Comparison of ENCODE assay signal across 14 cellular contexts in genomic region chr22:46002757-46003270, GRCh38. TPM values are rescaled to one million over a fixed set of nuclear protein-coding genes. Genes with fewer than 3 reads are reported as not detected.
A peak's percentile ranks its signal among the peaks of the same experiment; 100 is the strongest.
DNase-seq lines count a peak whose midpoint lies in the region; ATAC-seq, FAIRE-seq and TF ChIP-seq lines count a peak whose summit lies in the region.
"Had no signal": no experiment of that assay in that cellular context is flagged by ENCODE, and none has a peak within 500 bp of the region (broad histone marks: within the 10 kb centered on the region; RNA-seq: fewer than 3 reads in every experiment).

No MANE protein-coding gene starts in this region.

- ATAC-seq in K562, result no peak
- no peak for ATAC-seq in activated T-cell treated with anti-CD3 and anti-CD28 coated beads, Interleukin-2, amount 50 U/mL, for 72 hours (replicated peaks in 1 of 2)
- ATAC-seq in GM19035 (IDR thresholded peaks at IDR 0.05; ENCODE audit: unreplicated experiment), result no peak

- no peak overlapping the region for H2AFZ ChIP-seq in K562 (ENCODE audit: low read depth, low read length)
- H2AFZ ChIP-seq in mesenchymal stem cell (ENCODE audit: low read depth, low read length), result peak overlapping the region; percentile 70

- peak overlapping the region; percentile 0 to 79 for H3K18ac ChIP-seq in mesenchymal stem cell (ENCODE audit: low read depth in 1 of 2, low read length in 2 of 2)

- TF ChIP-seq EP300 in K562 (IDR thresholded peaks at IDR 0.05; ENCODE audit: low read length), result no peak

- no peak for TF ChIP-seq CTCF in K562 (IDR thresholded peaks at IDR 0.05 in 2 of 3, conservative IDR thresholded peaks at IDR 0.05 in 1 of 3; ENCODE audit: insufficient read depth in 2 of 3, low read depth in 1 of 3, low read length in 3 of 3)

- H3K9me3 ChIP-seq in K562 (replicated peaks; ENCODE audit: control insufficient read depth, insufficient read depth, low read depth, low read length), result no peaks in the 10 kb centered on the region
- no peaks in the 10 kb centered on the region for H3K9me3 ChIP-seq in mesenchymal stem cell (ENCODE audit: control insufficient read depth, low read length)

- no peaks in the 10 kb centered on the region for H3K79me1 ChIP-seq in mesenchymal stem cell (replicated peaks; ENCODE audit: low read length, poor library complexity, severe bottlenecking)

- H3K14ac ChIP-seq in mesenchymal stem cell (ENCODE audit: low read length in 2 of 2), result peak overlapping the region in 1 of 2 experiments; percentile 98

- H2BK5ac ChIP-seq in mesenchymal stem cell (ENCODE audit: low read depth, low read length, poor library complexity, severe bottlenecking), result no peak overlapping the region

- H4K91ac ChIP-seq in mesenchymal stem cell (ENCODE audit: low read length), result peak overlapping the region; percentile 83

- peak overlapping the region; percentile 88 for H4K8ac ChIP-seq in mesenchymal stem cell (ENCODE audit: low read length)

- no peak overlapping the region for H3K23ac ChIP-seq in mesenchymal stem cell (ENCODE audit: low read length in 2 of 2)

- CTCF ChIA-PET in K562 (lab: Yijun Ruan, JAX; ENCODE audit: low intra/inter-chr PET ratio), result no interaction called here

- intact Hi-C loops in K562 (cut with micrococcal nuclease), result no loop called here

- no peak overlapping the region for H3K4me2 ChIP-seq in K562 (ENCODE audit: insufficient read depth, low read length)
- H3K4me2 ChIP-seq in mesenchymal stem cell (ENCODE audit: low read length, poor library complexity, severe bottlenecking), result no peak overlapping the region

- peak overlapping the region; percentile 65 for H2BK120ac ChIP-seq in mesenchymal stem cell (ENCODE audit: low read depth, low read length)

- no peak overlapping the region for H3K27ac ChIP-seq in K562 (ENCODE audit: extremely low read depth, low read depth, low read length)
- peak overlapping the region; percentile 14 for H3K27ac ChIP-seq in mesenchymal stem cell (ENCODE audit: low read length, poor library complexity, severe bottlenecking)
- H3K27ac ChIP-seq: C4-2B had no signal

- H3K9me1 ChIP-seq in K562 (ENCODE audit: control insufficient read depth, insufficient read depth, low read length), result no peaks in the 10 kb centered on the region

- H3K4me1 Mint-ChIP-seq in activated T-cell treated with anti-CD3 and anti-CD28 coated beads, Interleukin-2, amount 50 U/mL, for 72 hours (ENCODE audit: low read depth), result peaks cover 19% of the 10 kb centered on the region

- TF ChIP-seq RAD21 in K562 (CRISPR knock-in tag; conservative IDR thresholded peaks at IDR 0.05 in 1 of 2, IDR thresholded peaks at IDR 0.05 in 1 of 2), result no peak

- peak overlapping the region; percentile 49 to 88 for H3K4ac ChIP-seq in mesenchymal stem cell (ENCODE audit: low read depth in 1 of 2, low read length in 2 of 2)

- in situ Hi-C loops in K562 (cut with MboI), result loop anchor here (25.0 kb wide), 1 partner anchor 309 kb away; no protein-coding TSS in a partner anchor

- no peaks in the 10 kb centered on the region for H3K36me3 Mint-ChIP-seq in activated T-cell treated with anti-CD3 and anti-CD28 coated beads, Interleukin-2, amount 50 U/mL, for 72 hours (ENCODE audit: insufficient read depth in 2 of 2)

- POLR2A ChIA-PET in K562 (lab: Yijun Ruan, JAX), result interaction anchor here (0.6 kb wide), 1 partner anchor 44 kb away, joined by 3 read pairs; no protein-coding TSS in a partner anchor

- H3K4me3 ChIP-seq in K562 (no peak overlapping the region), mesenchymal stem cell (ENCODE audit: insufficient read depth in 1 of 2, low read depth in 1 of 2, low read length in 2 of 2) (peak overlapping the region in 1 of 2 experiments; percentile 11)

- FAIRE-seq in K562 (lab: Jason Lieb, UNC), result no peak

- no peaks in the 10 kb centered on the region for H4K20me1 ChIP-seq in K562 (replicated peaks; ENCODE audit: control insufficient read depth, insufficient read depth, low read length)

- peak; percentile 88 for DNase-seq in AG08395 (ENCODE audit: low spot score)
- DNase-seq in HK-2 (ENCODE audit: unreplicated experiment), result peak; percentile 65
- DNase-seq in K562 (ENCODE audit: extremely low read depth in 1 of 4, low spot score in 3 of 4), result peak in 2 of 4 experiments; percentile 31 to 36
- peak; percentile 78 for DNase-seq in mesenchymal stem cell
- DNase-seq in activated T-cell treated with anti-CD3 and anti-CD28 coated beads, Interleukin-2, amount 50 U/mL, for 72 hours, result no peak
- DNase-seq in foreskin melanocyte, result no peak
- DNase-seq in DMS 273 (lab: John Stamatoyannopoulos, UW; ENCODE audit: unreplicated experiment), result no peak
- DNase-seq: amniotic stem cell; effector memory CD4-positive, alpha-beta T cell; GOT3; midbrain; OCI-M1 had no signal

- H3K36me3 ChIP-seq in K562 (ENCODE audit: control insufficient read depth, insufficient read depth, low read length) (no peaks in the 10 kb centered on the region), mesenchymal stem cell (ENCODE audit: control insufficient read depth in 1 of 2, insufficient read depth in 2 of 2, low read depth in 1 of 2, low read length in 2 of 2) (no peaks in the 10 kb centered on the region)

- no peak overlapping the region for H2BK15ac ChIP-seq in mesenchymal stem cell (ENCODE audit: low read depth, poor library complexity, severe bottlenecking)

- H3K27me3 ChIP-seq in K562 (ENCODE audit: control insufficient read depth in 2 of 2, insufficient read depth in 2 of 2, low read length in 2 of 2) (peaks cover 0 to 18% of the 10 kb centered on the region in 2 experiments; a peak in 1 of 5 replicates), mesenchymal stem cell (ENCODE audit: control insufficient read depth in 1 of 2, insufficient read depth in 1 of 2, low read length in 2 of 2) (no peaks in the 10 kb centered on the region)

- H3K79me2 ChIP-seq in K562 (ENCODE audit: control insufficient read depth, insufficient read depth, low read length), result no peaks in the 10 kb centered on the region

- TF ChIP-seq POLR2A in K562 (conservative IDR thresholded peaks at IDR 0.05), result no peak

- peaks cover 0 to 46% of the 10 kb centered on the region in 2 experiments; a peak in 2 of 5 replicates for H3K4me1 ChIP-seq in K562 (replicated peaks in 1 of 2; ENCODE audit: control insufficient read depth in 2 of 2, insufficient read depth in 2 of 2, low read length in 2 of 2)
- peaks cover 81% of the 10 kb centered on the region for H3K4me1 ChIP-seq in mesenchymal stem cell (ENCODE audit: control insufficient read depth, insufficient read depth, low read depth, low read length)

- peak overlapping the region; percentile 86 to 100 for H2BK12ac ChIP-seq in mesenchymal stem cell (ENCODE audit: low read length in 2 of 2)

- 10% methylated on average over 7 of the region's 8 CpGs for WGBS in K562 (ENCODE audit: insufficient coverage, low coverage, missing lambda C conversion rate)
- 80% methylated on average over 7 of the region's 8 CpGs for WGBS in mesenchymal stem cell

- no peak overlapping the region for H3K4me3 Mint-ChIP-seq in activated T-cell treated with anti-CD3 and anti-CD28 coated beads, Interleukin-2, amount 50 U/mL, for 72 hours

- BruUV-seq in K562 (replicated peaks; lab: Mats Ljungman, UMichigan), result no TSS peak

- no peaks in the 10 kb centered on the region for H3K9me3 Mint-ChIP-seq in activated T-cell treated with anti-CD3 and anti-CD28 coated beads, Interleukin-2, amount 50 U/mL, for 72 hours

- H3K9ac ChIP-seq in K562 (ENCODE audit: insufficient read depth in 1 of 2, low read depth in 2 of 2, low read length in 2 of 2), result no peak overlapping the region; a peak in 1 of 4 replicates
- peak overlapping the region; percentile 65 for H3K9ac ChIP-seq in mesenchymal stem cell (ENCODE audit: low read length)

- H3K27ac Mint-ChIP-seq in activated T-cell treated with anti-CD3 and anti-CD28 coated beads, Interleukin-2, amount 50 U/mL, for 72 hours, result no peak overlapping the region

- peak overlapping the region; percentile 55 for H2AK5ac ChIP-seq in mesenchymal stem cell (ENCODE audit: low read length, severe bottlenecking)

- no peaks in the 10 kb centered on the region for H3K27me3 Mint-ChIP-seq in activated T-cell treated with anti-CD3 and anti-CD28 coated beads, Interleukin-2, amount 50 U/mL, for 72 hours (ENCODE audit: low read depth)

TF ChIP-seq in K562, 482 proteins besides CTCF, POLR2A, EP300 and RAD21 (continues in another document):
- TF ChIP-seq TARDBP (IDR thresholded peaks at IDR 0.05), result no peak
- no peak for TF ChIP-seq MBD1 (CRISPR knock-in tag; IDR thresholded peaks at IDR 0.05)
- no peak for TF ChIP-seq NR1H2 (CRISPR knock-in tag; IDR thresholded peaks at IDR 0.05)

RNA-seq across cellular contexts. Expression of gene WNT7B, which starts 25.9 kb away (rescaled TPM):
- not detected in 2 replicates for total RNA-seq in K562 (2011; cell fraction: chromatin; rRNA removed; ENCODE audit: low replicate concordance)
- not detected in 2 replicates for total RNA-seq in K562 (2011; cell fraction: nucleolus; rRNA removed)
- not detected in 2 replicates for total RNA-seq in K562 (2011; cell fraction: nucleoplasm; rRNA removed)
- total RNA-seq in K562 (2014; rRNA removed) (not detected in 2 replicates), K562 (2014; rRNA removed; fragmentation: Illumina TruSeq; extraction: Trizol) (not detected in 2 replicates), K562 (2015; rRNA removed; fragmentation: Illumina TruSeq; extraction: Trizol) (not detected in 2 replicates), K562 (2021) (not detected in 2 replicates)
- polyA plus RNA-seq in K562 (2011; rRNA removed) (not detected in 2 replicates), K562 (2014; fragmentation: Illumina TruSeq; extraction: Trizol) (not detected in 2 replicates), K562 (2014; fragmentation: Nextera tagmentation; extraction: Ambion mirVana) (not detected), K562 (2014; rRNA removed) (not detected in 2 replicates)
- polyA plus RNA-seq in K562 (2011; cell fraction: cytosol; rRNA removed), result not detected in 2 replicates
- not detected in 2 replicates for polyA plus RNA-seq in K562 (2011; cell fraction: nucleus; rRNA removed)
- not detected in 2 replicates for polyA plus RNA-seq in K562 (2012)
- polyA minus RNA-seq in K562 (2011; rRNA and poly(A)+ RNA removed), result not detected in 2 replicates
- not detected in 2 replicates for polyA minus RNA-seq in K562 (2011; cell fraction: cytosol; rRNA and poly(A)+ RNA removed)
- polyA minus RNA-seq in K562 (2011; cell fraction: nucleus; rRNA and poly(A)+ RNA removed), result not detected in 2 replicates
- polyA plus RNA-seq in mesenchymal stem cell (2013, experiment 1 of 2), result not detected
- polyA plus RNA-seq in mesenchymal stem cell (2013, experiment 2 of 2), result not detected
- total RNA-seq in activated T-cell treated with anti-CD3 and anti-CD28 coated beads, Interleukin-2, amount 50 U/mL, for 72 hours, result not detected

Comparison
In these comparisons a context has a peak if more than half of its experiments do, and no peak if none do; other contexts are left out.
1. DNase-seq: peak in AG08395 (single experiment), HK-2 (single experiment) and mesenchymal stem cell (single experiment); none in activated T-cell treated with anti-CD3 and anti-CD28 coated beads, Interleukin-2, amount 50 U/mL, for 72 hours (0 of 2), foreskin melanocyte (single experiment) and DMS 273 (single experiment).